ENCODE assay signal across 8 cellular contexts in the genomic region with DNA sequence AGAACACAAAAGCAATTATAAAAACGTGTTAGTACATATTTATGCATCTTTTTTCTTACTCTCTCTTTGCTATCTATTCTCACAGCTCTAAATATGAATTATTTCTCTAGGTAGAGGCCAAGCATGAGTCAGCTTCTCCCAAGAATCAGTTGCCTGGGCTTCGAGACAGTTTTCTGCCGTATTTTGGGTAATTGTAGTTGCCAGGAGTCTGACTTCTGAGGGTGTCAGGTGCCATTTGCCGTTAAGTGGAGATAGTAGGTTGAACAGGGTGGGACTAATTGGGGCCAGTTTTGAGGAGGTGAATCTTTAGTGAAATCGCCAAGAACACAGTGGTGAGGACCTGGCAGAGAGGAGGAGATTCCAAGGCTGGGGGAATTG. TPM values are rescaled to one million over a fixed set of nuclear protein-coding genes. Genes with fewer than 3 reads are reported as not detected.
A peak's percentile ranks its signal among the peaks of the same experiment; 100 is the strongest.
DNase-seq lines count a peak whose midpoint lies in the region; ATAC-seq and TF ChIP-seq lines count a peak whose summit lies in the region.

No MANE protein-coding gene starts in this region.

- peak overlapping the region; percentile 86 for H3K4me2 ChIP-seq in MM.1S (ENCODE audit: low read depth, low read length)

- POLR2A ChIA-PET in MCF 10A (lab: Yijun Ruan, JAX), result interaction anchor here (0.7 to 2.1 kb wide), 9 partner anchors 9 to 363 kb away, joined by 3 to 7 read pairs (median 5); partner anchors contain the start of genes FBXO45, SENP5 and WDR53

- H3K9ac ChIP-seq in ES-I3 (ENCODE audit: low read depth, low read length) (peak overlapping the region; percentile 64), MM.1S (ENCODE audit: low read length) (peak overlapping the region; percentile 73), mucosa of rectum (ENCODE audit: low read depth in 1 of 2, low read length in 2 of 2) (peak overlapping the region; percentile 83 to 92)

- peaks cover 18% of the 10 kb centered on the region for H3F3A ChIP-seq in MM.1S (ENCODE audit: insufficient read depth, low read length)

- H3K36me3 Mint-ChIP-seq in MCF 10A (ENCODE audit: insufficient read depth, unreplicated experiment), result no peaks in the 10 kb centered on the region

- TSS peak; percentile 65 for BruUV-seq in MCF 10A (replicated peaks; lab: Mats Ljungman, UMichigan)

- H3K27ac Mint-ChIP-seq in MCF 10A (ENCODE audit: low read depth, unreplicated experiment), result peak overlapping the region; percentile 93

- peaks cover 8% of the 10 kb centered on the region for H3K4me1 Mint-ChIP-seq in MCF 10A (ENCODE audit: insufficient read depth, unreplicated experiment)

- peak overlapping the region; percentile 94 for H3K4me3 Mint-ChIP-seq in MCF 10A (ENCODE audit: unreplicated experiment)

- CTCF ChIA-PET in MCF 10A (lab: Yijun Ruan, JAX), result interaction anchor here (1.0 to 1.5 kb wide), 2 partner anchors 46 to 53 kb away, joined by 3 to 8 read pairs; no protein-coding TSS in a partner anchor

- H3K9me3 ChIP-seq in ES-I3 (ENCODE audit: control insufficient read depth, insufficient read depth, low read length) (no peaks in the 10 kb centered on the region), MM.1S (replicated peaks; ENCODE audit: insufficient read depth, low read length) (no peaks in the 10 kb centered on the region), mucosa of rectum (ENCODE audit: control insufficient read depth in 2 of 2, low read length in 2 of 2) (no peaks in the 10 kb centered on the region)

- TF ChIP-seq CTCF in MM.1S (IDR thresholded peaks at IDR 0.05; ENCODE audit: low read length) (no peak), MCF 10A (IDR thresholded peaks at IDR 0.05; ENCODE audit: unreplicated experiment) (no peak)

- no peaks in the 10 kb centered on the region for H3K9me3 Mint-ChIP-seq in MCF 10A (ENCODE audit: unreplicated experiment)

- H2AFZ ChIP-seq in MM.1S (ENCODE audit: low read length), result peak overlapping the region; percentile 85

- H3K36me3 ChIP-seq in ES-I3 (ENCODE audit: insufficient read depth, low read length), result no peaks in the 10 kb centered on the region
- H3K36me3 ChIP-seq in MM.1S (replicated peaks; ENCODE audit: insufficient read depth, low read length), result no peaks in the 10 kb centered on the region
- no peaks in the 10 kb centered on the region for H3K36me3 ChIP-seq in mucosa of rectum (ENCODE audit: control insufficient read depth in 2 of 2, insufficient read depth in 2 of 2, low read length in 2 of 2)

- DNase-seq in MM.1S (peak; percentile 46), MCF 10A (ENCODE audit: unreplicated experiment) (no peak), NK-92 (lab: John Stamatoyannopoulos, UW; ENCODE audit: unreplicated experiment) (no peak), posterior cingulate gyrus (no peak)

- H3K9me2 ChIP-seq in MM.1S (replicated peaks; ENCODE audit: insufficient read depth, low read length), result no peaks in the 10 kb centered on the region

- no peaks in the 10 kb centered on the region for H3K27me3 Mint-ChIP-seq in MCF 10A (ENCODE audit: insufficient read depth, unreplicated experiment)

- ATAC-seq in activated CD4-positive, CD25-positive, alpha-beta regulatory T cell treated with anti-CD3 and anti-CD28 coated beads, Interleukin-2, amount 50 U/mL, for 24 hours, result no peak
- no peak for ATAC-seq in HG02885 (IDR thresholded peaks at IDR 0.05; ENCODE audit: poor library complexity, unreplicated experiment)

- intact Hi-C loops in MCF 10A (cut with micrococcal nuclease) (loop anchor here (1.0 kb wide), 1 partner anchor 54 kb away; no protein-coding TSS in a partner anchor), posterior cingulate gyrus (cut with DNase I) (loop anchor here (2.0 kb wide), 1 partner anchor 23 kb away; no protein-coding TSS in a partner anchor)

- H3K4me1 ChIP-seq in ES-I3 (ENCODE audit: insufficient read depth, low read length) (peaks cover 15% of the 10 kb centered on the region), MM.1S (ENCODE audit: low read length) (peaks cover 19% of the 10 kb centered on the region), mucosa of rectum (ENCODE audit: control insufficient read depth in 2 of 2, insufficient read depth in 2 of 2, low read length in 2 of 2) (peaks cover 10% of the 10 kb centered on the region in 2 donors)

- H3K79me2 ChIP-seq in MM.1S (ENCODE audit: low read length), result peaks cover 5% of the 10 kb centered on the region; the same call in 1 of the 2 replicates

- H4K20me1 ChIP-seq in MM.1S (ENCODE audit: insufficient read depth, low read length), result no peaks in the 10 kb centered on the region

- H3K4me3 ChIP-seq in MM.1S (ENCODE audit: low read length) (peak overlapping the region; percentile 72), mucosa of rectum (ENCODE audit: low read length in 2 of 2) (peak overlapping the region; percentile 87 to 91)

- no peaks in the 10 kb centered on the region for H3K27me3 ChIP-seq in MM.1S (replicated peaks; ENCODE audit: insufficient read depth, low read length)
- H3K27me3 ChIP-seq in mucosa of rectum (ENCODE audit: control insufficient read depth in 2 of 2, insufficient read depth in 2 of 2, low read length in 2 of 2), result no peaks in the 10 kb centered on the region

- H3K27ac ChIP-seq in MM.1S (ENCODE audit: low read length) (peak overlapping the region; percentile 86), mucosa of rectum (ENCODE audit: low read depth in 2 of 2, low read length in 2 of 2) (peak overlapping the region; percentile 80 to 94)

RNA-seq across cellular contexts. Expression of gene NRROS, which starts 7.8 kb away (rescaled TPM):
- not detected in 2 replicates for total RNA-seq in MCF 10A (2022)
